15 cellular contexts compared by ENCODE assay signal in the genomic region with DNA sequence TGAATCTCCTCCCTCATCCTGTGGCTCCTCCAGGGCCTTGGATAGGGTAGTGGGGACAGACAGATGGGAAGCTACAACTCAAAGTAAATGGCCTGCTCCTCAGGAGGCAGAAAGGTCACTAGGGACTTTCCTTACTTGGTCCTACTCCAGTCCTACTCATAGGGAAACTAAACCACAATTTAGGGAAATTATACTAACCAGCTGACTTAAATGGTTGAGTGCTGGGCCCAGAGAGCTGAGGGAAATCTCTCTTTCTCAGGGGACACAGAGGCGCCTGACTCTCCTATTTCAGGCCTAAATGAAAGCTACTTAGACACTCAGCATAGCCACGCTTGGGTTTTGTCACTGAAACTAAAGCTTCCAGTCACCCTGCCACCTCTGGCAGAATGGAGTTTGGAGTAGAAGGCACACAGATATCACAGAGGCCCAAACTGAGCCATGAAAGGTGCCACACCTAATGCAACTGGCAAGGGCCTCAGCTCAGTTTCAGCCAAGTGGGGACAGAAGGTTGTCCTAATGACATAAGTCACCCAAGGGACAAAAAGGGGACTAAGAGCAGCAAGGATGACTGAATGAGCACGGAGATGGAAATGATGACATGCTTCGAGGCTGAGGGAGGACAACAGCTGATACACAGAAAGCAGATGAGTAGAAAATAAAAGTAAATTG. TPM values are rescaled to one million over a fixed set of nuclear protein-coding genes. Genes with fewer than 3 reads are reported as not detected.
DNase-seq lines count a peak whose midpoint lies in the region; ATAC-seq and TF ChIP-seq lines count a peak whose summit lies in the region.
"Had no signal": no experiment of that assay in that cellular context is flagged by ENCODE, and none has a peak within 500 bp of the region (broad histone marks: within the 10 kb centered on the region; RNA-seq: fewer than 3 reads in every experiment).

No MANE protein-coding gene starts in this region.

- H3K9me3 ChIP-seq in BE2C, result no peaks in the 10 kb centered on the region
- H3K9me3 ChIP-seq: colonic mucosa, lower lobe of right lung had no signal

- DNase-seq in cerebellar cortex (ENCODE audit: low spot score) (peak; percentile 47), COLO829 (ENCODE audit: low spot score) (no peak), BE2C (no peak), DMS53 (lab: John Stamatoyannopoulos, UW) (no peak), MCF 10A (ENCODE audit: unreplicated experiment) (no peak)
- DNase-seq: activated CD4-positive, alpha-beta T cell treated with anti-CD3 and anti-CD28 coated beads for 1 hour; CD4-positive, CD25-positive, alpha-beta regulatory T cell; colonic mucosa; lower lobe of right lung; stimulated activated CD4-positive, alpha-beta T cell treated with anti-CD3 and anti-CD28 coated beads, Interleukin-2, amount 100 ng/mL, for 48 hours had no signal

- intact Hi-C loops in MCF 10A (cut with micrococcal nuclease), result no loop called here

- H3K27me3 ChIP-seq in BE2C, result no peaks in the 10 kb centered on the region
- H3K27me3 ChIP-seq: colonic mucosa had no signal

- H3K36me3 ChIP-seq in BE2C, result no peaks in the 10 kb centered on the region
- H3K36me3 ChIP-seq: colonic mucosa, lower lobe of right lung had no signal

- no peak overlapping the region for H3K4me3 Mint-ChIP-seq in MCF 10A (ENCODE audit: unreplicated experiment)
- H3K4me3 Mint-ChIP-seq: CD4-positive, CD25-positive, alpha-beta regulatory T cell had no signal

- H3K9me3 Mint-ChIP-seq in MCF 10A (ENCODE audit: unreplicated experiment), result no peaks in the 10 kb centered on the region
- H3K9me3 Mint-ChIP-seq: activated naive CD4-positive, alpha-beta T cell treated with anti-CD3 and anti-CD28 coated beads, Interleukin-2, amount 50 U/mL, for 72 hours; CD4-positive, CD25-positive, alpha-beta regulatory T cell had no signal

- TF ChIP-seq CTCF in BE2C (IDR thresholded peaks at IDR 0.05; ENCODE audit: low read depth, low read length) (no peak), MCF 10A (IDR thresholded peaks at IDR 0.05; ENCODE audit: unreplicated experiment) (no peak)

- H3K4me1 ChIP-seq in BE2C, result no peaks in the 10 kb centered on the region
- H3K4me1 ChIP-seq: colonic mucosa, lower lobe of right lung, parathyroid adenoma had no signal

- CTCF ChIA-PET in MCF 10A (lab: Yijun Ruan, JAX), result interaction anchor here (0.6 to 0.8 kb wide), 2 partner anchors 82 to 165 kb away, joined by 3 to 4 read pairs; no protein-coding TSS in a partner anchor

- H3K4me3 ChIP-seq in BE2C (ENCODE audit: low read depth, low read length), result no peak overlapping the region
- H3K4me3 ChIP-seq: colonic mucosa, lower lobe of right lung had no signal

- no peaks in the 10 kb centered on the region for H3K36me3 Mint-ChIP-seq in MCF 10A (ENCODE audit: insufficient read depth, unreplicated experiment)
- H3K36me3 Mint-ChIP-seq: activated naive CD4-positive, alpha-beta T cell treated with anti-CD3 and anti-CD28 coated beads, Interleukin-2, amount 50 U/mL, for 72 hours; CD4-positive, CD25-positive, alpha-beta regulatory T cell had no signal

- H3K27me3 Mint-ChIP-seq in MCF 10A (ENCODE audit: insufficient read depth, unreplicated experiment), result no peaks in the 10 kb centered on the region

- no TSS peak for BruUV-seq in MCF 10A (replicated peaks; lab: Mats Ljungman, UMichigan)

- no peaks in the 10 kb centered on the region for H3K4me1 Mint-ChIP-seq in MCF 10A (ENCODE audit: insufficient read depth, unreplicated experiment)
- H3K4me1 Mint-ChIP-seq: CD4-positive, CD25-positive, alpha-beta regulatory T cell had no signal

- ATAC-seq in GM18870 (IDR thresholded peaks at IDR 0.05; ENCODE audit: unreplicated experiment) (peak; percentile 76), GM21737 (IDR thresholded peaks at IDR 0.05; ENCODE audit: unreplicated experiment) (peak; percentile 61), HG03280 (IDR thresholded peaks at IDR 0.05; ENCODE audit: unreplicated experiment) (peak; percentile 50)
- ATAC-seq: lower lobe of right lung had no signal

- POLR2A ChIA-PET in MCF 10A (lab: Yijun Ruan, JAX), result no interaction called here

- H3K27ac Mint-ChIP-seq in MCF 10A (ENCODE audit: low read depth, unreplicated experiment), result no peak overlapping the region
- H3K27ac Mint-ChIP-seq: activated naive CD4-positive, alpha-beta T cell treated with anti-CD3 and anti-CD28 coated beads, Interleukin-2, amount 50 U/mL, for 72 hours; CD4-positive, CD25-positive, alpha-beta regulatory T cell had no signal

RNA-seq across cellular contexts. Expression of a gene that starts 24.0 kb away (rescaled TPM):
- polyA plus RNA-seq in BE2C (2012; ENCODE audit: insufficient read depth, insufficient read length, low read depth), result not detected
- total RNA-seq in MCF 10A (2022), result 0.23 TPM in 1 of 2 replicates, not detected in the other
- total RNA-seq: activated naive CD4-positive, alpha-beta T cell treated with anti-CD3 and anti-CD28 coated beads, Interleukin-2, amount 50 U/mL, for 72 hours; CD4-positive, CD25-positive, alpha-beta regulatory T cell had no signal

RNA-seq across cellular contexts. Expression of a gene that starts 47.5 kb away (rescaled TPM):
- polyA plus RNA-seq in BE2C (2012; ENCODE audit: insufficient read depth, insufficient read length, low read depth), result not detected
- not detected in 2 replicates for total RNA-seq in MCF 10A (2022)
- total RNA-seq: activated naive CD4-positive, alpha-beta T cell treated with anti-CD3 and anti-CD28 coated beads, Interleukin-2, amount 50 U/mL, for 72 hours; CD4-positive, CD25-positive, alpha-beta regulatory T cell; lower lobe of right lung had no signal
- polyA plus RNA-seq: CD4-positive, CD25-positive, alpha-beta regulatory T cell had no signal
